In genomic region chr1:173213665-173214064, GRCh38 we compare ENCODE assay signal across 15 cellular contexts. TPM values are rescaled to one million over a fixed set of nuclear protein-coding genes. Genes with fewer than 3 reads are reported as not detected.
DNase-seq lines count a peak whose midpoint lies in the region; ATAC-seq and TF ChIP-seq lines count a peak whose summit lies in the region.
"Had no signal": no experiment of that assay in that cellular context is flagged by ENCODE, and none has a peak within 500 bp of the region (broad histone marks: within the 10 kb centered on the region; RNA-seq: fewer than 3 reads in every experiment).

No MANE protein-coding gene starts in this region.

- H3K27me3 ChIP-seq in neural progenitor cell, result no peaks in the 10 kb centered on the region

- no peaks in the 10 kb centered on the region for H3K9me3 ChIP-seq in neural progenitor cell (ENCODE audit: low read depth)

- no peaks in the 10 kb centered on the region for H3K27me3 Mint-ChIP-seq in neural progenitor cell (ENCODE audit: insufficient read depth, low read depth)
- H3K27me3 Mint-ChIP-seq in activated T-cell treated with anti-CD3 and anti-CD28 coated beads, Interleukin-2, amount 50 U/mL, for 72 hours (ENCODE audit: low read depth), result peaks cover 44% of the 10 kb centered on the region

- H3K4me1 Mint-ChIP-seq in neural progenitor cell, result peaks cover 22% of the 10 kb centered on the region
- peaks cover 6% of the 10 kb centered on the region for H3K4me1 Mint-ChIP-seq in activated T-cell treated with anti-CD3 and anti-CD28 coated beads, Interleukin-2, amount 50 U/mL, for 72 hours (ENCODE audit: low read depth)

- H3K4me2 ChIP-seq in neural progenitor cell, result no peak overlapping the region

- peaks cover 27% of the 10 kb centered on the region for H3K4me1 ChIP-seq in neural progenitor cell

- no peak overlapping the region for H2AFZ ChIP-seq in neural progenitor cell (replicated peaks)

- in situ Hi-C loops in SK-MEL-5 (cut with HindIII; ENCODE audit: low pct_unique_long_range_greater_than_20kb, low sequenced_read_pairs), result no loop called here

- H3K36me3 ChIP-seq in neural progenitor cell, result no peaks in the 10 kb centered on the region

- H3K36me3 Mint-ChIP-seq in neural progenitor cell, result no peaks in the 10 kb centered on the region
- no peaks in the 10 kb centered on the region for H3K36me3 Mint-ChIP-seq in activated T-cell treated with anti-CD3 and anti-CD28 coated beads, Interleukin-2, amount 50 U/mL, for 72 hours (ENCODE audit: insufficient read depth in 2 of 2)
- H3K36me3 Mint-ChIP-seq: CD14-positive monocyte had no signal

- H3K27ac Mint-ChIP-seq in neural progenitor cell, result no peak overlapping the region
- no peak overlapping the region for H3K27ac Mint-ChIP-seq in activated T-cell treated with anti-CD3 and anti-CD28 coated beads, Interleukin-2, amount 50 U/mL, for 72 hours
- H3K27ac Mint-ChIP-seq: CD14-positive monocyte had no signal

- H3K9ac ChIP-seq in neural progenitor cell, result no peak overlapping the region

- H3K79me2 ChIP-seq in neural progenitor cell (ENCODE audit: low read depth), result no peaks in the 10 kb centered on the region

- H3K4me3 Mint-ChIP-seq in neural progenitor cell, result no peak overlapping the region
- H3K4me3 Mint-ChIP-seq in activated T-cell treated with anti-CD3 and anti-CD28 coated beads, Interleukin-2, amount 50 U/mL, for 72 hours, result no peak overlapping the region

- peak; percentile 17 for TF ChIP-seq CTCF in neural progenitor cell (IDR thresholded peaks at IDR 0.05)

- H3K27ac ChIP-seq in neural progenitor cell, result no peak overlapping the region

- H3F3A ChIP-seq in neural progenitor cell (ENCODE audit: low read depth), result no peaks in the 10 kb centered on the region

- no peak overlapping the region for H3K4me3 ChIP-seq in neural progenitor cell

- H4K20me1 ChIP-seq in neural progenitor cell (ENCODE audit: low read depth), result no peaks in the 10 kb centered on the region

- ATAC-seq in activated T-cell treated with anti-CD3 and anti-CD28 coated beads, Interleukin-2, amount 50 U/mL, for 72 hours (replicated peaks in 1 of 2), result no peak
- no peak for ATAC-seq in GM21786 (IDR thresholded peaks at IDR 0.05; ENCODE audit: unreplicated experiment)

- no peaks in the 10 kb centered on the region for H3K9me3 Mint-ChIP-seq in neural progenitor cell
- no peaks in the 10 kb centered on the region for H3K9me3 Mint-ChIP-seq in activated T-cell treated with anti-CD3 and anti-CD28 coated beads, Interleukin-2, amount 50 U/mL, for 72 hours
- H3K9me3 Mint-ChIP-seq: CD14-positive monocyte had no signal

- DNase-seq in SKM-1 treated with dmso at 0.1 percent for 144 hours (lab: John Stamatoyannopoulos, UW; ENCODE audit: unreplicated experiment) (peak; percentile 13), SKM-1 (lab: John Stamatoyannopoulos, UW; ENCODE audit: unreplicated experiment) (no peak), Kasumi-1 (lab: John Stamatoyannopoulos, UW) (peak; percentile 14 to 49), SK-MEL-5 (ENCODE audit: low read depth, low spot score) (peak; percentile 13), neural progenitor cell (ENCODE audit: low spot score) (no peak), HuH-7 (ENCODE audit: low spot score) (no peak)
- DNase-seq in activated T-cell treated with anti-CD3 and anti-CD28 coated beads, Interleukin-2, amount 50 U/mL, for 72 hours, result no peak
- DNase-seq: H7, IMR-90, NCI-H1092 treated with DMSO at 0.1 percent for 48 hours, NCI-H1694 treated with DMSO at 0.1 percent for 48 hours, NCI-H69, SHP77 had no signal

RNA-seq across cellular contexts. Expression of gene TNFSF4, which starts 6.5 kb away (rescaled TPM):
- 0.53 and 0.55 TPM in 2 replicates for total RNA-seq in SK-MEL-5 (2014; rRNA removed; shearing (Covaris generic))
- 0.11 and 0.62 TPM in 2 replicates for polyA plus RNA-seq in SK-MEL-5 (2015; cell fraction: cytosol; rRNA removed)
- not detected in 2 replicates for polyA plus RNA-seq in SK-MEL-5 (2015; cell fraction: nucleus; rRNA removed)
- 1.2 and 2.1 TPM in 2 replicates for total RNA-seq in neural progenitor cell (ENCODE audit: low replicate concordance)
- 1 to 10 TPM; 2.0 to 2.4 TPM for total RNA-seq in activated T-cell treated with anti-CD3 and anti-CD28 coated beads, Interleukin-2, amount 50 U/mL, for 72 hours

Comparison
In these comparisons a context has a peak if more than half of its experiments do, and no peak if none do; other contexts are left out.
1. DNase-seq: peak in SKM-1 treated with dmso at 0.1 percent for 144 hours (single experiment), Kasumi-1 (2 of 2) and SK-MEL-5 (single experiment); none in SKM-1 (single experiment), neural progenitor cell (single experiment), activated T-cell treated with anti-CD3 and anti-CD28 coated beads, Interleukin-2, amount 50 U/mL, for 72 hours (0 of 2) and HuH-7 (single experiment).